19 cellular contexts compared by ENCODE assay signal in the genomic region with DNA sequence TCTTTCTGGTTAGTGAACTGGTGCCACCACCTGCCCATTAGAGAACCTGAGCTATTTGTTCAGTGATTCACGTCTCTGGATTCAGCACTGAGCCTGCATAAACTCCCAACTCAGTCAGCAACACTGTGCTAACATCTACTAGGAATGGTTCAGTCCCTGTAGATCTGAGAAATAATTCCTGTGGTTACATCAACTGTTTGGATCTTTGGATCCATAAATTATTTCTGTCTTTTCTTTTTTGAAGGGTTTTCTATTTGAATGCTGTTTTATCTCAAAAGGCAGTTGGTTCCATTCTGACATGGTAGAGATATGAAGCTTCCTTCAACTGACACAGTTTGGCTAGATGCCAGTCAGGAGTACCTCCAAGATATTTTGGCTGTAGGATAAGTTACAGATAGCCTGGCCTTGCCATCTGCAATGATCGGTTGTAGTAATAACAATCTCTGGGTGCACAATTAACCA.
DNase-seq lines count a peak whose midpoint lies in the region; ATAC-seq, FAIRE-seq and TF ChIP-seq lines count a peak whose summit lies in the region.
"Had no signal": no experiment of that assay in that cellular context is flagged by ENCODE, and none has a peak within 500 bp of the region (broad histone marks: within the 10 kb centered on the region; RNA-seq: fewer than 3 reads in every experiment).

No MANE protein-coding gene starts in this region.

- peaks cover 12% of the 10 kb centered on the region for H3K4me1 Mint-ChIP-seq in HFFc6 (ENCODE audit: low read depth)
- H3K4me1 Mint-ChIP-seq: activated naive CD8-positive, alpha-beta T cell treated with anti-CD3 and anti-CD28 coated beads, Interleukin-2, amount 10 ng/mL, durations not matched to agents 7 days and 5 days; B cell; stimulated activated memory B cell treated with anti-CD40 and anti-IgM and Interleukin-4, amounts not matched to agents 10 μg/mL and 1 μg/mL and 100 μg/mL, for 72 hours had no signal

- DNase-seq in A172 (ENCODE audit: low spot score) (peak; percentile 36), HFFc6 (peak; percentile 41), amniotic epithelial cell (ENCODE audit: low read depth) (peak; percentile 83), hepatic stellate cell (ENCODE audit: low spot score) (peak; percentile 5), GM12891 (ENCODE audit: insufficient read length, low spot score) (no peak), AG08395 (ENCODE audit: low spot score) (no peak)
- DNase-seq in activated CD8-positive, alpha-beta memory T cell treated with anti-CD3 and anti-CD28 coated beads, Interleukin-2, amount 50 U/mL, for 4 hours = no peak
- DNase-seq: activated CD4-positive, alpha-beta T cell treated with anti-CD3 and anti-CD28 coated beads for 1 hour; activated naive CD8-positive, alpha-beta T cell treated with anti-CD3 and anti-CD28 coated beads, Interleukin-2, amount 10 ng/mL, durations not matched to agents 7 days and 5 days; DMS79 treated with DMSO at 0.1 percent for 48 hours; NCI-H2081 treated with DMSO at 0.1 percent for 48 hours; right cardiac atrium; stimulated activated CD4-positive, alpha-beta T cell treated with anti-CD3 and anti-CD28 coated beads, Interleukin-4, amount 100 ng/mL, for 1 hour; upper lobe of right lung had no signal

- H3K27me3 Mint-ChIP-seq in HFFc6 (ENCODE audit: insufficient read depth) = no peaks in the 10 kb centered on the region
- H3K27me3 Mint-ChIP-seq: activated naive CD8-positive, alpha-beta T cell treated with anti-CD3 and anti-CD28 coated beads, Interleukin-2, amount 10 ng/mL, durations not matched to agents 7 days and 5 days; B cell; stimulated activated memory B cell treated with anti-CD40 and anti-IgM and Interleukin-4, amounts not matched to agents 10 μg/mL and 1 μg/mL and 100 μg/mL, for 72 hours had no signal

- FAIRE-seq in GM12891 (lab: Jason Lieb, UNC) = no peak
- FAIRE-seq: colon, GM12878 had no signal

- no peak for TF ChIP-seq POLR2A in GM12891 (IDR thresholded peaks at IDR 0.05; ENCODE audit: low read depth, low read length)

- H3K36me3 Mint-ChIP-seq in HFFc6 (ENCODE audit: low read depth) = no peaks in the 10 kb centered on the region
- H3K36me3 Mint-ChIP-seq: activated naive CD8-positive, alpha-beta T cell treated with anti-CD3 and anti-CD28 coated beads, Interleukin-2, amount 10 ng/mL, durations not matched to agents 7 days and 5 days; stimulated activated memory B cell treated with anti-CD40 and anti-IgM and Interleukin-4, amounts not matched to agents 10 μg/mL and 1 μg/mL and 100 μg/mL, for 72 hours had no signal

- H3K27ac Mint-ChIP-seq in HFFc6 = no peak overlapping the region; the same call in 1 of the 2 replicates
- H3K27ac Mint-ChIP-seq: activated naive CD8-positive, alpha-beta T cell treated with anti-CD3 and anti-CD28 coated beads, Interleukin-2, amount 10 ng/mL, durations not matched to agents 7 days and 5 days; B cell; stimulated activated memory B cell treated with anti-CD40 and anti-IgM and Interleukin-4, amounts not matched to agents 10 μg/mL and 1 μg/mL and 100 μg/mL, for 72 hours had no signal

- ATAC-seq in HG03469 (IDR thresholded peaks at IDR 0.05; ENCODE audit: unreplicated experiment) = no peak
- ATAC-seq: GM12878; stimulated activated memory B cell treated with anti-CD40 and anti-IgM and Interleukin-4, amounts not matched to agents 10 μg/mL and 1 μg/mL and 100 μg/mL, for 72 hours; upper lobe of right lung had no signal

- H3K9me3 Mint-ChIP-seq in HFFc6 = no peaks in the 10 kb centered on the region
- H3K9me3 Mint-ChIP-seq: activated naive CD8-positive, alpha-beta T cell treated with anti-CD3 and anti-CD28 coated beads, Interleukin-2, amount 10 ng/mL, durations not matched to agents 7 days and 5 days; stimulated activated memory B cell treated with anti-CD40 and anti-IgM and Interleukin-4, amounts not matched to agents 10 μg/mL and 1 μg/mL and 100 μg/mL, for 72 hours had no signal

- no peak for TF ChIP-seq CTCF in HFFc6 (IDR thresholded peaks at IDR 0.05)

- no peak overlapping the region for H3K4me3 Mint-ChIP-seq in HFFc6
- H3K4me3 Mint-ChIP-seq: activated naive CD8-positive, alpha-beta T cell treated with anti-CD3 and anti-CD28 coated beads, Interleukin-2, amount 10 ng/mL, durations not matched to agents 7 days and 5 days; B cell; stimulated activated memory B cell treated with anti-CD40 and anti-IgM and Interleukin-4, amounts not matched to agents 10 μg/mL and 1 μg/mL and 100 μg/mL, for 72 hours had no signal

TF ChIP-seq in GM12891, 5 proteins besides CTCF, POLR2A, EP300 and RAD21:
- TF ChIP-seq TAF1 (IDR thresholded peaks at IDR 0.05; ENCODE audit: low read depth, low read length) (no peak), PAX5 (IDR thresholded peaks at IDR 0.05; ENCODE audit: insufficient read depth, low read length, severe bottlenecking) (no peak), POU2F2 (IDR thresholded peaks at IDR 0.05; ENCODE audit: low read depth, low read length) (no peak), POLR2AphosphoS5 (IDR thresholded peaks at IDR 0.05; ENCODE audit: low read depth, low read length) (no peak), SPI1 (IDR thresholded peaks at IDR 0.05; ENCODE audit: low read depth, low read length) (no peak)

Comparison
In these comparisons a context has a peak if more than half of its experiments do, and no peak if none do; other contexts are left out.
1. DNase-seq: peak in A172 (single experiment), HFFc6 (single experiment), amniotic epithelial cell (single experiment) and hepatic stellate cell (single experiment); none in GM12891 (single experiment), AG08395 (single experiment) and activated CD8-positive, alpha-beta memory T cell treated with anti-CD3 and anti-CD28 coated beads, Interleukin-2, amount 50 U/mL, for 4 hours (single experiment).